In the genomic region with DNA sequence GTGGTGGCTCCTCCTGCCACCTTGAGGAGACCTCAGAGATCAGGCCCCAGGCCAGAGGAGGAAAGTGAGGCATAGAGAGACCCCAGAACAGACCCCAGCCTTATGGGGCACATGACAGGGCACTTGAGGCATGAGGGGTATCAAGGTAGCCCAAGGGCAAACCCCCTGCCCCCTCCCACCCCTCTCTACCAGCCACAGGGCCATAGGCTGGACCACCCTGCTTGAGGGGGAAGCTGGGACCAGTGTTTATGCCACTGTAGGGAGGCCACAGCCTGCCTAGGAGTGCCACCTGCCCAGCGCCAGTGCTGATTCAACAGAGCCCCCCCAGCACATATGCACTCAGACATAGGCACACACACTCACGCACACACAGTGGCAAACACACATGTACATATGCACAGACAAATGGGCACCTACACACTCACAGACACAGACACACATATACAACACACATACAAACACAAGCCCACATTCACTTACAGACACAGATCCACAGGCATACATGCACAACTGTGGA, we compare ENCODE assay signal across 29 cellular contexts. TPM values are rescaled to one million over a fixed set of nuclear protein-coding genes. Genes with fewer than 3 reads are reported as not detected.
DNase-seq lines count a peak whose midpoint lies in the region; ATAC-seq, FAIRE-seq and TF ChIP-seq lines count a peak whose summit lies in the region.
"Had no signal": no experiment of that assay in that cellular context is flagged by ENCODE, and none has a peak within 500 bp of the region (broad histone marks: within the 10 kb centered on the region; RNA-seq: fewer than 3 reads in every experiment).

No MANE protein-coding gene starts in this region.

- no peak overlapping the region for H3K27ac Mint-ChIP-seq in activated T-cell treated with anti-CD3 and anti-CD28 coated beads, Interleukin-2, amount 50 U/mL, for 24 hours
- no peak overlapping the region for H3K27ac Mint-ChIP-seq in osteocyte (ENCODE audit: unreplicated experiment)
- H3K27ac Mint-ChIP-seq: activated CD4-positive, alpha-beta T cell treated with anti-CD3 and anti-CD28 coated beads, Interleukin-2, amount 10 ng/mL, durations not matched to agents 7 days and 5 days; activated naive CD8-positive, alpha-beta T cell had no signal

- TF ChIP-seq CTCF in bronchial epithelial cell (IDR thresholded peaks at IDR 0.05; ENCODE audit: insufficient read depth, low read length, severe bottlenecking) (no peak), testis (IDR thresholded peaks at IDR 0.05) (no peak), osteocyte (IDR thresholded peaks at IDR 0.05) (no peak)

- no peak overlapping the region for H3K27ac ChIP-seq in testis
- H3K27ac ChIP-seq: breast epithelium, SJSA1, upper lobe of left lung had no signal

- no peak overlapping the region for H3K4me3 Mint-ChIP-seq in activated T-cell treated with anti-CD3 and anti-CD28 coated beads, Interleukin-2, amount 50 U/mL, for 24 hours
- no peak overlapping the region for H3K4me3 Mint-ChIP-seq in activated T-cell treated with anti-CD3 and anti-CD28 coated beads, Interleukin-2, amount 50 U/mL, for 4 hours
- H3K4me3 Mint-ChIP-seq in osteocyte (ENCODE audit: unreplicated experiment) = no peak overlapping the region
- H3K4me3 Mint-ChIP-seq: activated CD4-positive, alpha-beta T cell treated with anti-CD3 and anti-CD28 coated beads, Interleukin-2, amount 10 ng/mL, durations not matched to agents 7 days and 5 days; activated naive CD8-positive, alpha-beta T cell; naive thymus-derived CD4-positive, alpha-beta T cell had no signal

- no peaks in the 10 kb centered on the region for H3K4me1 ChIP-seq in testis
- H3K4me1 ChIP-seq: breast epithelium, SJSA1, upper lobe of left lung had no signal

- TF ChIP-seq POLR2A in testis (IDR thresholded peaks at IDR 0.05) = no peak

- no peak overlapping the region for H3K4me3 ChIP-seq in bronchial epithelial cell (ENCODE audit: low read depth, low read length)
- H3K4me3 ChIP-seq in testis = no peak overlapping the region
- H3K4me3 ChIP-seq: breast epithelium, SJSA1, upper lobe of left lung had no signal

- 91% methylated on average over 2 of the region's 2 CpGs; no CpG with 5 or more reads in 1 of the 2 donors for WGBS in testis, 2 donors

- H3K36me3 ChIP-seq in bronchial epithelial cell (ENCODE audit: control insufficient read depth, insufficient read depth, low read length) = no peaks in the 10 kb centered on the region
- H3K36me3 ChIP-seq in testis (ENCODE audit: low read depth, missing control alignments) = no peaks in the 10 kb centered on the region
- H3K36me3 ChIP-seq: breast epithelium, SJSA1, upper lobe of left lung had no signal

- intact Hi-C loops in testis (cut with DNase I; ENCODE audit: low total_unique reads) = no loop called here

- no peaks in the 10 kb centered on the region for H3K4me1 Mint-ChIP-seq in activated T-cell treated with anti-CD3 and anti-CD28 coated beads, Interleukin-2, amount 50 U/mL, for 24 hours (ENCODE audit: low read depth)
- H3K4me1 Mint-ChIP-seq in activated T-cell treated with anti-CD3 and anti-CD28 coated beads, Interleukin-2, amount 50 U/mL, for 4 hours (ENCODE audit: low read depth) = no peaks in the 10 kb centered on the region
- peaks cover 21% of the 10 kb centered on the region for H3K4me1 Mint-ChIP-seq in osteocyte (ENCODE audit: unreplicated experiment)
- H3K4me1 Mint-ChIP-seq: activated CD4-positive, alpha-beta T cell treated with anti-CD3 and anti-CD28 coated beads, Interleukin-2, amount 10 ng/mL, durations not matched to agents 7 days and 5 days had no signal

- no peaks in the 10 kb centered on the region for H3K36me3 Mint-ChIP-seq in activated T-cell treated with anti-CD3 and anti-CD28 coated beads, Interleukin-2, amount 50 U/mL, for 24 hours (ENCODE audit: low read depth)
- H3K36me3 Mint-ChIP-seq in activated T-cell treated with anti-CD3 and anti-CD28 coated beads, Interleukin-2, amount 50 U/mL, for 4 hours (ENCODE audit: insufficient read depth) = no peaks in the 10 kb centered on the region
- no peaks in the 10 kb centered on the region for H3K36me3 Mint-ChIP-seq in osteocyte (ENCODE audit: unreplicated experiment)
- H3K36me3 Mint-ChIP-seq: activated naive CD8-positive, alpha-beta T cell; naive thymus-derived CD4-positive, alpha-beta T cell had no signal

- DNase-seq in activated T-cell treated with anti-CD3 and anti-CD28 coated beads, Interleukin-2, amount 50 U/mL, for 24 hours = peak; percentile 2
- DNase-seq in activated T-cell treated with anti-CD3 and anti-CD28 coated beads, Interleukin-2, amount 50 U/mL, for 4 hours = no peak
- DNase-seq in bronchial epithelial cell (ENCODE audit: low read depth) = no peak
- DNase-seq in left lobe of liver (ENCODE audit: low spot score) = peak; percentile 34
- DNase-seq in testis = peak; percentile 5
- no peak for DNase-seq in DMS53 treated with DMSO at 0.1 percent for 48 hours (lab: John Stamatoyannopoulos, UW; ENCODE audit: unreplicated experiment)
- DNase-seq in osteocyte (ENCODE audit: extremely low spot score, unreplicated experiment) = no peak
- no peak for DNase-seq in NK-92 treated with Interleukin-12 subunit alpha and Interleukin-12 subunit beta, amount 100 ng/mL, for 24 hours (lab: John Stamatoyannopoulos, UW)
- DNase-seq: activated CD4-positive, alpha-beta T cell treated with anti-CD3 and anti-CD28 coated beads, Interleukin-2, amount 10 ng/mL, durations not matched to agents 7 days and 5 days; cortex of kidney; DND-41; effector memory CD4-positive, alpha-beta T cell; erythroblast; GF-D8; naive thymus-derived CD4-positive, alpha-beta T cell; NCI-H1436 treated with DMSO at 0.1 percent for 48 hours; NCI-H226; NCI-H748 treated with DMSO at 0.1 percent for 48 hours; nucleus accumbens; stimulated activated CD4-positive, alpha-beta T cell treated with anti-CD3 and anti-CD28 coated beads, Interleukin-4, amount 100 ng/mL, for 4 hours had no signal

- no peaks in the 10 kb centered on the region for H3K9me3 Mint-ChIP-seq in activated T-cell treated with anti-CD3 and anti-CD28 coated beads, Interleukin-2, amount 50 U/mL, for 24 hours
- H3K9me3 Mint-ChIP-seq in activated T-cell treated with anti-CD3 and anti-CD28 coated beads, Interleukin-2, amount 50 U/mL, for 4 hours = no peaks in the 10 kb centered on the region
- H3K9me3 Mint-ChIP-seq in osteocyte (ENCODE audit: unreplicated experiment) = no peaks in the 10 kb centered on the region
- H3K9me3 Mint-ChIP-seq: activated CD4-positive, alpha-beta T cell treated with anti-CD3 and anti-CD28 coated beads, Interleukin-2, amount 10 ng/mL, durations not matched to agents 7 days and 5 days; naive thymus-derived CD4-positive, alpha-beta T cell had no signal

- no peak for ATAC-seq in activated T-cell treated with anti-CD3 and anti-CD28 coated beads, Interleukin-2, amount 50 U/mL, for 4 hours
- no peak for ATAC-seq in left lobe of liver
- ATAC-seq: naive thymus-derived CD4-positive, alpha-beta T cell had no signal

- peak; percentile 79 for FAIRE-seq in bronchial epithelial cell (lab: Jason Lieb, UNC)
- FAIRE-seq: A204.1, islet of Langerhans, RCC 7860 had no signal

- no peaks in the 10 kb centered on the region for H3K9me3 ChIP-seq in testis
- H3K9me3 ChIP-seq: breast epithelium, SJSA1, upper lobe of left lung had no signal

- no peaks in the 10 kb centered on the region for H3K27me3 ChIP-seq in bronchial epithelial cell (ENCODE audit: control insufficient read depth, insufficient read depth, low read length)
- H3K27me3 ChIP-seq in testis = no peaks in the 10 kb centered on the region
- H3K27me3 ChIP-seq: breast epithelium, SJSA1, upper lobe of left lung had no signal

- peaks cover 5% of the 10 kb centered on the region for H3K27me3 Mint-ChIP-seq in activated T-cell treated with anti-CD3 and anti-CD28 coated beads, Interleukin-2, amount 50 U/mL, for 24 hours
- peaks cover 10% of the 10 kb centered on the region for H3K27me3 Mint-ChIP-seq in activated T-cell treated with anti-CD3 and anti-CD28 coated beads, Interleukin-2, amount 50 U/mL, for 4 hours (ENCODE audit: low read depth)
- H3K27me3 Mint-ChIP-seq in osteocyte (ENCODE audit: unreplicated experiment) = peaks cover 13% of the 10 kb centered on the region
- H3K27me3 Mint-ChIP-seq: activated CD4-positive, alpha-beta T cell treated with anti-CD3 and anti-CD28 coated beads, Interleukin-2, amount 10 ng/mL, durations not matched to agents 7 days and 5 days; activated naive CD8-positive, alpha-beta T cell had no signal

RNA-seq across cellular contexts. Expression of gene MYL3, which starts 10.3 kb away (rescaled TPM):
- not detected for total RNA-seq in activated T-cell treated with anti-CD3 and anti-CD28 coated beads, Interleukin-2, amount 50 U/mL, for 4 hours
- total RNA-seq in bronchial epithelial cell = not detected in 2 replicates
- 1.4 TPM for total RNA-seq in left lobe of liver
- 1 to 10 TPM; 1.2 to 3.0 TPM for total RNA-seq in testis
- polyA plus RNA-seq in testis (ENCODE audit: insufficient read depth, low read depth, low replicate concordance) = 14.5 TPM
- total RNA-seq in osteocyte = 1.6 and 3.0 TPM in 2 replicates
- total RNA-seq: activated CD4-positive, alpha-beta T cell treated with anti-CD3 and anti-CD28 coated beads, Interleukin-2, amount 10 ng/mL, durations not matched to agents 7 days and 5 days; glomerular endothelial cell; naive thymus-derived CD4-positive, alpha-beta T cell; pulmonary artery endothelial cell; SJSA1 had no signal
- polyA plus RNA-seq: naive thymus-derived CD4-positive, alpha-beta T cell had no signal

RNA-seq across cellular contexts. Expression of gene PTH1R, which starts 24.6 kb away (rescaled TPM):
- not detected for total RNA-seq in activated T-cell treated with anti-CD3 and anti-CD28 coated beads, Interleukin-2, amount 50 U/mL, for 4 hours
- not detected in 2 replicates for total RNA-seq in bronchial epithelial cell
- 24.6 TPM for total RNA-seq in left lobe of liver
- 10 to 100 TPM in 1 of 2 donors, 1 to 10 TPM in 1; 8.4 to 11.3 TPM for total RNA-seq in testis
- 10.2 TPM for polyA plus RNA-seq in testis (ENCODE audit: insufficient read depth, low read depth, low replicate concordance)
- total RNA-seq in osteocyte = 12.9 and 15.4 TPM in 2 replicates
- total RNA-seq: activated CD4-positive, alpha-beta T cell treated with anti-CD3 and anti-CD28 coated beads, Interleukin-2, amount 10 ng/mL, durations not matched to agents 7 days and 5 days; glomerular endothelial cell; naive thymus-derived CD4-positive, alpha-beta T cell; SJSA1 had no signal
- polyA plus RNA-seq: naive thymus-derived CD4-positive, alpha-beta T cell had no signal

Comparison
In these comparisons a context has a peak if more than half of its experiments do, and no peak if none do; other contexts are left out.
1. DNase-seq: peak in activated T-cell treated with anti-CD3 and anti-CD28 coated beads, Interleukin-2, amount 50 U/mL, for 24 hours (single experiment), left lobe of liver (single experiment) and testis (single experiment); none in activated T-cell treated with anti-CD3 and anti-CD28 coated beads, Interleukin-2, amount 50 U/mL, for 4 hours (single experiment), bronchial epithelial cell (single experiment), DMS53 treated with DMSO at 0.1 percent for 48 hours (single experiment), osteocyte (single experiment) and NK-92 treated with Interleukin-12 subunit alpha and Interleukin-12 subunit beta, amount 100 ng/mL, for 24 hours (single experiment).